In genomic region chr12:1350055-1350933, GRCh38 we compare ENCODE assay signal across 11 cellular contexts.
DNase-seq lines count a peak whose midpoint lies in the region; ATAC-seq, FAIRE-seq and TF ChIP-seq lines count a peak whose summit lies in the region.
"Had no signal": no experiment of that assay in that cellular context is flagged by ENCODE, and none has a peak within 500 bp of the region (broad histone marks: within the 10 kb centered on the region; RNA-seq: fewer than 3 reads in every experiment).

No MANE protein-coding gene starts in this region.

- H4K20me1 ChIP-seq in keratinocyte (ENCODE audit: control insufficient read depth, extremely low read depth, insufficient read depth, low read length) (no peaks in the 10 kb centered on the region), GM23338 (replicated peaks; ENCODE audit: insufficient read depth) (peaks cover 7% of the 10 kb centered on the region; the same call in 1 of the 2 replicates)

- H3K27ac ChIP-seq in keratinocyte (ENCODE audit: control insufficient read depth, insufficient read depth, low read length) (peak overlapping the region; percentile 60), GM23338 (ENCODE audit: low read depth) (no peak overlapping the region)

- H3K4me1 Mint-ChIP-seq in GM23338, result peaks cover 3% of the 10 kb centered on the region; the same call in 2 of the 3 replicates

- peaks cover 15% of the 10 kb centered on the region for H3K4me1 ChIP-seq in keratinocyte (ENCODE audit: control insufficient read depth, extremely low read depth, insufficient read depth, low read length)
- H3K4me1 ChIP-seq in GM23338 (ENCODE audit: insufficient read depth), result no peaks in the 10 kb centered on the region

- no peak overlapping the region for H3K4me3 Mint-ChIP-seq in GM23338

- H2AFZ ChIP-seq in keratinocyte (ENCODE audit: control insufficient read depth, low read length) (no peak overlapping the region), GM23338 (no peak overlapping the region)

- H3K9me3 ChIP-seq in keratinocyte (ENCODE audit: control insufficient read depth, low read depth, low read length), result no peaks in the 10 kb centered on the region

- H3K9me3 Mint-ChIP-seq in GM23338, result no peaks in the 10 kb centered on the region
- H3K9me3 Mint-ChIP-seq: activated naive CD4-positive, alpha-beta T cell treated with anti-CD3 and anti-CD28 coated beads, Interleukin-2, amount 50 U/mL, for 72 hours had no signal

- H3K27me3 Mint-ChIP-seq in GM23338 (ENCODE audit: insufficient read depth, low read depth, poor library complexity), result no peaks in the 10 kb centered on the region

- peak; percentile 99 for DNase-seq in HS-27A (ENCODE audit: low read depth)
- peak; percentile 79 for DNase-seq in astrocyte of the cerebellum (ENCODE audit: low read depth)
- DNase-seq in keratinocyte (ENCODE audit: low read depth, low spot score), result peak; percentile 25
- DNase-seq in stromal cell of bone marrow (ENCODE audit: low read depth), result peak; percentile 40
- no peak for DNase-seq in NCI-H2029 (lab: John Stamatoyannopoulos, UW)
- DNase-seq in stimulated activated CD4-positive, alpha-beta T cell treated with anti-CD3 and anti-CD28 coated beads, Interleukin-2, amount 100 ng/mL, for 48 hours, result no peak
- DNase-seq in GM23338 (ENCODE audit: low spot score), result no peak
- DNase-seq: activated CD4-positive, CD25-positive, alpha-beta regulatory T cell had no signal

- no peaks in the 10 kb centered on the region for H3K36me3 Mint-ChIP-seq in GM23338 (ENCODE audit: low read depth)
- H3K36me3 Mint-ChIP-seq: activated naive CD4-positive, alpha-beta T cell treated with anti-CD3 and anti-CD28 coated beads, Interleukin-2, amount 50 U/mL, for 72 hours had no signal

- dilution Hi-C loops in keratinocyte (cut with MboI; ENCODE audit: extremely low pct_ligation_motif_present, low sequenced_read_pairs), result no loop called here

- H3K9me2 ChIP-seq in GM23338 (ENCODE audit: insufficient read depth), result no peaks in the 10 kb centered on the region

- in situ Hi-C loops in astrocyte of the cerebellum (cut with HindIII; ENCODE audit: low sequenced_read_pairs), result no loop called here

- H3K79me2 ChIP-seq in keratinocyte (ENCODE audit: control insufficient read depth, insufficient read depth, low read length) (no peaks in the 10 kb centered on the region), GM23338 (replicated peaks; ENCODE audit: insufficient read depth) (no peaks in the 10 kb centered on the region)

- H3K4me2 ChIP-seq in keratinocyte (ENCODE audit: control insufficient read depth, extremely low read depth, insufficient read depth, low read depth, low read length) (peak overlapping the region; percentile 30), GM23338 (no peak overlapping the region)

- H3K9me1 ChIP-seq in keratinocyte (ENCODE audit: control insufficient read depth, extremely low read depth, insufficient read depth, low read length), result no peaks in the 10 kb centered on the region

- ATAC-seq in GM23338, result no peak
- ATAC-seq: activated naive CD4-positive, alpha-beta T cell treated with anti-CD3 and anti-CD28 coated beads, Interleukin-2, amount 50 U/mL, for 72 hours; GM12878; sciatic nerve had no signal

- TF ChIP-seq CTCF in astrocyte of the cerebellum (IDR thresholded peaks at IDR 0.05; ENCODE audit: low read depth, low read length, missing control alignments), result no peak
- TF ChIP-seq CTCF in keratinocyte (optimal IDR thresholded peaks at IDR 0.05 in 1 of 3, IDR thresholded peaks at IDR 0.05 in 1 of 3, conservative IDR thresholded peaks at IDR 0.05 in 1 of 3; ENCODE audit: extremely low read depth in 1 of 3, insufficient read depth in 2 of 3, low read length in 3 of 3), result no peak
- no peak for TF ChIP-seq CTCF in GM23338 (conservative IDR thresholded peaks at IDR 0.05; ENCODE audit: low read depth in 2 of 2)

- peak; percentile 92 for FAIRE-seq in keratinocyte (lab: Jason Lieb, UNC)
- FAIRE-seq: GM12878 had no signal

- H3K9ac ChIP-seq in keratinocyte (ENCODE audit: control insufficient read depth, extremely low read depth, insufficient read depth, low read length), result peak overlapping the region; percentile 24

- peaks cover 0 to 1% of the 10 kb centered on the region in 2 experiments for H3K36me3 ChIP-seq in keratinocyte (ENCODE audit: control insufficient read depth in 2 of 2, extremely low read depth in 1 of 2, insufficient read depth in 2 of 2, low read length in 2 of 2)
- no peaks in the 10 kb centered on the region for H3K36me3 ChIP-seq in GM23338 (ENCODE audit: insufficient read depth)

- H3F3A ChIP-seq in GM23338 (replicated peaks; ENCODE audit: low read depth), result no peaks in the 10 kb centered on the region

- H3K4me3 ChIP-seq in astrocyte of the cerebellum (ENCODE audit: low read depth, low read length), result no peak overlapping the region
- H3K4me3 ChIP-seq in keratinocyte (ENCODE audit: control insufficient read depth in 2 of 3, extremely low read depth in 1 of 3, insufficient read depth in 2 of 3, low read depth in 1 of 3, low read length in 3 of 3), result no peak overlapping the region
- H3K4me3 ChIP-seq in GM23338, result no peak overlapping the region
- H3K4me3 ChIP-seq: GM12878 had no signal

- H3K27me3 ChIP-seq in keratinocyte (ENCODE audit: control insufficient read depth, extremely low read depth, insufficient read depth, low read length) (no peaks in the 10 kb centered on the region), GM23338 (ENCODE audit: insufficient read depth) (no peaks in the 10 kb centered on the region)

- no peak overlapping the region for H3K27ac Mint-ChIP-seq in GM23338
- H3K27ac Mint-ChIP-seq: activated naive CD4-positive, alpha-beta T cell treated with anti-CD3 and anti-CD28 coated beads, Interleukin-2, amount 50 U/mL, for 72 hours had no signal

TF ChIP-seq in GM23338, 12 proteins besides CTCF, POLR2A, EP300 and RAD21 (continues in another document):
- no peak for TF ChIP-seq JUNB (IDR thresholded peaks at IDR 0.05; ENCODE audit: unreplicated experiment)
- TF ChIP-seq ZNF462 (CRISPR knock-in tag; IDR thresholded peaks at IDR 0.05), result no peak
- TF ChIP-seq POLR2AphosphoS5 (IDR thresholded peaks at IDR 0.05; ENCODE audit: low read depth), result no peak

Comparison
In these comparisons a context has a peak if more than half of its experiments do, and no peak if none do; other contexts are left out.
1. DNase-seq: peak in HS-27A (single experiment), astrocyte of the cerebellum (single experiment), keratinocyte (single experiment) and stromal cell of bone marrow (single experiment); none in NCI-H2029 (single experiment), stimulated activated CD4-positive, alpha-beta T cell treated with anti-CD3 and anti-CD28 coated beads, Interleukin-2, amount 100 ng/mL, for 48 hours (0 of 2) and GM23338 (single experiment).